2 cellular contexts compared by ENCODE assay signal in genomic region chr15:32730677-32731654, GRCh38.
TF ChIP-seq lines count a peak whose summit lies in the region.

No MANE protein-coding gene starts in this region.

TF ChIP-seq in K562, 482 proteins besides CTCF, POLR2A, EP300 and RAD21 (continued from another document):
- 0 out of 2 replicates have a peak, but pooled peaks have one; percentile 9 for TF ChIP-seq JUND (IDR thresholded peaks at IDR 0.05; ENCODE audit: borderline replicate concordance, low read depth, low read length)
- TF ChIP-seq JUND (tag; IDR thresholded peaks at IDR 0.05; ENCODE audit: borderline replicate concordance, low read depth, low read length) = no peak; the same call in 2 of the 3 replicates
- 0 out of 2 replicates have a peak, but pooled peaks have one; percentile 28 for TF ChIP-seq ZBTB7A (IDR thresholded peaks at IDR 0.05; ENCODE audit: borderline replicate concordance, control insufficient read depth, low read depth, low read length)
- 0 out of 2 replicates have a peak, but pooled peaks have one; percentile 17 for TF ChIP-seq EGR1 (conservative IDR thresholded peaks at IDR 0.05)
- TF ChIP-seq L3MBTL2 (IDR thresholded peaks at IDR 0.05) = peak; percentile 22; the same call in 1 of the 2 replicates
- no peak for TF ChIP-seq NFRKB (IDR thresholded peaks at IDR 0.05; ENCODE audit: low read depth)
- TF ChIP-seq, protein P1, sequence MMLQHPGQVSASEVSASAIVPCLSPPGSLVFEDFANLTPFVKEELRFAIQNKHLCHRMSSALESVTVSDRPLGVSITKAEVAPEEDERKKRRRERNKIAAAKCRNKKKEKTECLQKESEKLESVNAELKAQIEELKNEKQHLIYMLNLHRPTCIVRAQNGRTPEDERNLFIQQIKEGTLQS (IDR thresholded peaks at IDR 0.05) = 0 out of 2 replicates have a peak, but pooled peaks have one; percentile 15
- TF ChIP-seq, protein P1 (CRISPR knock-in tag; conservative IDR thresholded peaks at IDR 0.05) = no peak
- no peak for TF ChIP-seq ELF2 (CRISPR knock-in tag; IDR thresholded peaks at IDR 0.05)
- peak; percentile 90 for TF ChIP-seq NFIC (IDR thresholded peaks at IDR 0.05)
- 0 out of 2 replicates have a peak, but pooled peaks have one; percentile 20 for TF ChIP-seq ZBTB40 (IDR thresholded peaks at IDR 0.05)
- no peak for TF ChIP-seq ZBTB40 (CRISPR knock-in tag; IDR thresholded peaks at IDR 0.05)
- no peak for TF ChIP-seq CBFB (CRISPR knock-in tag; IDR thresholded peaks at IDR 0.05)

TF ChIP-seq in HepG2, 621 proteins besides CTCF, POLR2A, EP300 and RAD21 (continued from another document):
- TF ChIP-seq PRDM15 (CRISPR knock-in tag; IDR thresholded peaks at IDR 0.05) = no peak
- no peak for TF ChIP-seq ZNF547 (CRISPR knock-in tag; IDR thresholded peaks at IDR 0.05)
- TF ChIP-seq NRL (CRISPR knock-in tag; IDR thresholded peaks at IDR 0.05; ENCODE audit: borderline replicate concordance) = no peak
- TF ChIP-seq GABPB1 (CRISPR knock-in tag; IDR thresholded peaks at IDR 0.05) = peak; percentile 14; the same call in 1 of the 2 replicates
- no peak for TF ChIP-seq TBP (CRISPR knock-in tag; IDR thresholded peaks at IDR 0.05)
- no peak for TF ChIP-seq THAP11 (CRISPR knock-in tag; IDR thresholded peaks at IDR 0.05)
- peak; percentile 73 for TF ChIP-seq SP5 (CRISPR knock-in tag; IDR thresholded peaks at IDR 0.05; ENCODE audit: borderline replicate concordance, low read depth)
- no peak for TF ChIP-seq ZSCAN29 (CRISPR knock-in tag; conservative IDR thresholded peaks at IDR 0.05)
- no peak for TF ChIP-seq DNMT3B (CRISPR knock-in tag; conservative IDR thresholded peaks at IDR 0.05)
- TF ChIP-seq, protein P2, sequence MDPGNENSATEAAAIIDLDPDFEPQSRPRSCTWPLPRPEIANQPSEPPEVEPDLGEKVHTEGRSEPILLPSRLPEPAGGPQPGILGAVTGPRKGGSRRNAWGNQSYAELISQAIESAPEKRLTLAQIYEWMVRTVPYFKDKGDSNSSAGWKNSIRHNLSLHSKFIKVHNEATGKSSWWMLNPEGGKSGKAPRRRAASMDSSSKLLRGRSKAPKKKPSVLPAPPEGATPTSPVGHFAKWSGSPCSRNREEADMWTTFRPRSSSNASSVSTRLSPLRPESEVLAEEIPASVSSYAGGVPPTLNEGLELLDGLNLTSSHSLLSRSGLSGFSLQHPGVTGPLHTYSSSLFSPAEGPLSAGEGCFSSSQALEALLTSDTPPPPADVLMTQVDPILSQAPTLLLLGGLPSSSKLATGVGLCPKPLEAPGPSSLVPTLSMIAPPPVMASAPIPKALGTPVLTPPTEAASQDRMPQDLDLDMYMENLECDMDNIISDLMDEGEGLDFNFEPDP (CRISPR knock-in tag; conservative IDR thresholded peaks at IDR 0.05) = no peak
- TF ChIP-seq MIXL1 (CRISPR knock-in tag; IDR thresholded peaks at IDR 0.05) = no peak
- no peak for TF ChIP-seq ATM (IDR thresholded peaks at IDR 0.05; ENCODE audit: borderline replicate concordance)
- TF ChIP-seq ZBTB7A (CRISPR knock-in tag; IDR thresholded peaks at IDR 0.05) = no peak
- no peak for TF ChIP-seq YY1 (IDR thresholded peaks at IDR 0.05; ENCODE audit: insufficient read depth, insufficient replicate concordance, low read depth, low read length)
- TF ChIP-seq THAP7 (CRISPR knock-in tag; IDR thresholded peaks at IDR 0.05) = no peak
- no peak for TF ChIP-seq ZFP37 (CRISPR knock-in tag; IDR thresholded peaks at IDR 0.05; ENCODE audit: borderline replicate concordance)
- TF ChIP-seq TMF1 (CRISPR knock-in tag; IDR thresholded peaks at IDR 0.05; ENCODE audit: low read depth) = no peak
- no peak for TF ChIP-seq PLRG1 (conservative IDR thresholded peaks at IDR 0.05)
- peak; percentile 42 for TF ChIP-seq FOSL2 (CRISPR knock-in tag; IDR thresholded peaks at IDR 0.05)
- TF ChIP-seq ZNF275 (CRISPR knock-in tag; IDR thresholded peaks at IDR 0.05; ENCODE audit: borderline replicate concordance) = no peak
- no peak for TF ChIP-seq ZSCAN30 (CRISPR knock-in tag; IDR thresholded peaks at IDR 0.05)
- no peak for TF ChIP-seq ZNF781 (CRISPR knock-in tag; IDR thresholded peaks at IDR 0.05; ENCODE audit: borderline replicate concordance, not compliant biosample characterization)
- no peak for TF ChIP-seq CHD4 (IDR thresholded peaks at IDR 0.05; ENCODE audit: borderline replicate concordance, low read length)
- peak; percentile 16 for TF ChIP-seq TEAD3 (CRISPR knock-in tag; optimal IDR thresholded peaks at IDR 0.05; ENCODE audit: borderline replicate concordance)
- TF ChIP-seq SRSF1 (optimal IDR thresholded peaks at IDR 0.05; ENCODE audit: low read depth, low read length) = no peak
- TF ChIP-seq, protein P3, sequence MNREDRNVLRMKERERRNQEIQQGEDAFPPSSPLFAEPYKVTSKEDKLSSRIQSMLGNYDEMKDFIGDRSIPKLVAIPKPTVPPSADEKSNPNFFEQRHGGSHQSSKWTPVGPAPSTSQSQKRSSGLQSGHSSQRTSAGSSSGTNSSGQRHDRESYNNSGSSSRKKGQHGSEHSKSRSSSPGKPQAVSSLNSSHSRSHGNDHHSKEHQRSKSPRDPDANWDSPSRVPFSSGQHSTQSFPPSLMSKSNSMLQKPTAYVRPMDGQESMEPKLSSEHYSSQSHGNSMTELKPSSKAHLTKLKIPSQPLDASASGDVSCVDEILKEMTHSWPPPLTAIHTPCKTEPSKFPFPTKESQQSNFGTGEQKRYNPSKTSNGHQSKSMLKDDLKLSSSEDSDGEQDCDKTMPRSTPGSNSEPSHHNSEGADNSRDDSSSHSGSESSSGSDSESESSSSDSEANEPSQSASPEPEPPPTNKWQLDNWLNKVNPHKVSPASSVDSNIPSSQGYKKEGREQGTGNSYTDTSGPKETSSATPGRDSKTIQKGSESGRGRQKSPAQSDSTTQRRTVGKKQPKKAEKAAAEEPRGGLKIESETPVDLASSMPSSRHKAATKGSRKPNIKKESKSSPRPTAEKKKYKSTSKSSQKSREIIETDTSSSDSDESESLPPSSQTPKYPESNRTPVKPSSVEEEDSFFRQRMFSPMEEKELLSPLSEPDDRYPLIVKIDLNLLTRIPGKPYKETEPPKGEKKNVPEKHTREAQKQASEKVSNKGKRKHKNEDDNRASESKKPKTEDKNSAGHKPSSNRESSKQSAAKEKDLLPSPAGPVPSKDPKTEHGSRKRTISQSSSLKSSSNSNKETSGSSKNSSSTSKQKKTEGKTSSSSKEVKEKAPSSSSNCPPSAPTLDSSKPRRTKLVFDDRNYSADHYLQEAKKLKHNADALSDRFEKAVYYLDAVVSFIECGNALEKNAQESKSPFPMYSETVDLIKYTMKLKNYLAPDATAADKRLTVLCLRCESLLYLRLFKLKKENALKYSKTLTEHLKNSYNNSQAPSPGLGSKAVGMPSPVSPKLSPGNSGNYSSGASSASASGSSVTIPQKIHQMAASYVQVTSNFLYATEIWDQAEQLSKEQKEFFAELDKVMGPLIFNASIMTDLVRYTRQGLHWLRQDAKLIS (CRISPR knock-in tag; IDR thresholded peaks at IDR 0.05) = no peak
- TF ChIP-seq CENPT (CRISPR knock-in tag; IDR thresholded peaks at IDR 0.05; ENCODE audit: low read depth) = no peak
- TF ChIP-seq ZNF773 (CRISPR knock-in tag; IDR thresholded peaks at IDR 0.05; ENCODE audit: borderline replicate concordance) = no peak
- TF ChIP-seq ZNF747 (CRISPR knock-in tag; IDR thresholded peaks at IDR 0.05; ENCODE audit: borderline replicate concordance) = no peak
